In genomic region chr11:100667449-100667848, GRCh38 we compare ENCODE assay signal across 24 cellular contexts.
"Had no signal": no experiment of that assay in that cellular context is flagged by ENCODE, and none has a peak within 500 bp of the region (broad histone marks: within the 10 kb centered on the region; RNA-seq: fewer than 3 reads in every experiment).

No MANE protein-coding gene starts in this region.

- H3K27ac ChIP-seq: colonic mucosa, epithelial cell of prostate, esophagus squamous epithelium, gastrocnemius medialis, heart right ventricle, left ventricle myocardium inferior, lower lobe of right lung had no signal

- H3K36me3 Mint-ChIP-seq: mesothelial cell of epicardium, naive B cell had no signal

- DNase-seq: colonic mucosa; cortex of kidney; effector CD8-positive, alpha-beta T cell; effector memory CD8-positive, alpha-beta T cell; endodermal cell; erythroblast; esophagus squamous epithelium; foreskin fibroblast; foreskin melanocyte; gastrocnemius medialis; glutamatergic neuron; head of caudate nucleus; heart right ventricle; hippocampal formation; left cardiac atrium; left ventricle myocardium inferior; lower lobe of right lung; mesenchymal stem cell; mucosa of descending colon; naive B cell had no signal

- H3K4me1 ChIP-seq: colonic mucosa, esophagus squamous epithelium, gastrocnemius medialis, heart right ventricle, left ventricle myocardium inferior, lower lobe of right lung had no signal

- H3K27me3 ChIP-seq: colonic mucosa, esophagus squamous epithelium, gastrocnemius medialis, heart right ventricle had no signal

- H3K4me3 Mint-ChIP-seq: dendritic cell treated with granulocyte-macrophage colony-stimulating factor and Interleukin-4, amounts not matched to agents 40 ng/mL and 50 ng/mL, for 4 days; effector memory CD8-positive, alpha-beta T cell; endodermal cell; mesothelial cell of epicardium; naive B cell had no signal

- H3K9me3 ChIP-seq: colonic mucosa, esophagus squamous epithelium, gastrocnemius medialis, heart right ventricle, left ventricle myocardium inferior, lower lobe of right lung, mucosa of descending colon had no signal

- H3K27ac Mint-ChIP-seq: dendritic cell treated with granulocyte-macrophage colony-stimulating factor and Interleukin-4, amounts not matched to agents 40 ng/mL and 50 ng/mL, for 4 days; effector memory CD8-positive, alpha-beta T cell; endodermal cell; mesothelial cell of epicardium; naive B cell had no signal

- H3K9me3 Mint-ChIP-seq: dendritic cell treated with granulocyte-macrophage colony-stimulating factor and Interleukin-4, amounts not matched to agents 40 ng/mL and 50 ng/mL, for 4 days; endodermal cell; mesothelial cell of epicardium; naive B cell had no signal

- H3K27me3 Mint-ChIP-seq: dendritic cell treated with granulocyte-macrophage colony-stimulating factor and Interleukin-4, amounts not matched to agents 40 ng/mL and 50 ng/mL, for 4 days; effector memory CD8-positive, alpha-beta T cell had no signal

- H3K36me3 ChIP-seq: colonic mucosa, esophagus squamous epithelium, gastrocnemius medialis, heart right ventricle, left ventricle myocardium inferior, lower lobe of right lung had no signal

- H3K4me3 ChIP-seq: colonic mucosa, esophagus squamous epithelium, gastrocnemius medialis, heart right ventricle, left ventricle myocardium inferior, lower lobe of right lung, mucosa of descending colon had no signal

- ATAC-seq: effector memory CD8-positive, alpha-beta T cell; esophagus mucosa; heart right ventricle; left cardiac atrium; lower lobe of right lung; mucosa of descending colon had no signal
